ENCODE assay signal across 1 cellular context in the genomic region with DNA sequence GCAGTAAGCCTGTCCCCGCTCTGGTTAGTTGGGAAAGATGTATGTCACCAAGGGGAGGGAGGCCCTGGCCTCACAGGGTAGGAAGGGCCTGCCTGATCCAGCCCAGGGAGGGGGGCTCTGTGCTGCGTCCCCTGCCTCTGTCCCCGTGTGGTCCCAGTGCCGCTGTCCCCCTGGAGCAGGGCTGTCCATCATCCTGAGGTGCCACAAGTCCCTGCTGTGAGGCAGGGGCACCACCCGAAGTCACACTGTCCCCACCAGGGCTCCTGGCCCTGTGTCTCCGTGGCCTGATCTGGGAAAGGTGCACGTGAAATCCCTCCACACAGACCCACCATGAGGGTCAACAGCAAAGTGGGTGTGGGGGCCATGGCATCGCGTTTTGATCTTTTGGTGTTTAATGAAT.
A peak's percentile ranks its signal among the peaks of the same experiment; 100 is the strongest.
TF ChIP-seq lines count a peak whose summit lies in the region.

No MANE protein-coding gene starts in this region.

TF ChIP-seq in K562, 482 proteins besides CTCF, POLR2A, EP300 and RAD21 (continued from another document):
- TF ChIP-seq, protein P1, sequence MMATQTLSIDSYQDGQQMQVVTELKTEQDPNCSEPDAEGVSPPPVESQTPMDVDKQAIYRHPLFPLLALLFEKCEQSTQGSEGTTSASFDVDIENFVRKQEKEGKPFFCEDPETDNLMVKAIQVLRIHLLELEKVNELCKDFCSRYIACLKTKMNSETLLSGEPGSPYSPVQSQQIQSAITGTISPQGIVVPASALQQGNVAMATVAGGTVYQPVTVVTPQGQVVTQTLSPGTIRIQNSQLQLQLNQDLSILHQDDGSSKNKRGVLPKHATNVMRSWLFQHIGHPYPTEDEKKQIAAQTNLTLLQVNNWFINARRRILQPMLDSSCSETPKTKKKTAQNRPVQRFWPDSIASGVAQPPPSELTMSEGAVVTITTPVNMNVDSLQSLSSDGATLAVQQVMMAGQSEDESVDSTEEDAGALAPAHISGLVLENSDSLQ (IDR thresholded peaks at IDR 0.05): 0 out of 2 replicates have a peak, but pooled peaks have one; percentile 9
